ENCODE assay signal across 16 cellular contexts in the genomic region with DNA sequence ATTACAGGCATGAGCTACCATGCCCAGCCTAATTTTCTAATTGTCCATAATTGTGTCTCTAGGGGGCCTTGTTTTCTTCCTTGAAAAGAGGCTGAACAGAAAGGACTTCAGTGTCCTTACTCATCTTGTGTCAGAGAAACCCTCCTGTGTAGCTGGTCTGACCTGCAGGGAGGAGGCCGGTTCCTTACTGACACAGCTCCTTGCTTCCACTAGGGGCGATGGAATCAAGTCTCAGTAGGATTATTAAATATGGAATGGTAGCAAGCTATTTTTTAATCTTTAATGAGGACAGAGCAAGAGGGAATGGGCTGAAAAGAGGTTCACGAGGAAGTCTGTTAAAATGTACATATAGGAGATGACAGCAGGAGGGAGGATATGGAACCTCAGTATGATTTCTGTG. TPM values are rescaled to one million over a fixed set of nuclear protein-coding genes. Genes with fewer than 3 reads are reported as not detected.
DNase-seq lines count a peak whose midpoint lies in the region; ATAC-seq and TF ChIP-seq lines count a peak whose summit lies in the region.
"Had no signal": no experiment of that assay in that cellular context is flagged by ENCODE, and none has a peak within 500 bp of the region (broad histone marks: within the 10 kb centered on the region; RNA-seq: fewer than 3 reads in every experiment).

No MANE protein-coding gene starts in this region.

- H3K4me3 ChIP-seq in retinal pigment epithelial cell (ENCODE audit: low read length) (no peak overlapping the region), ovary (no peak overlapping the region)
- H3K4me3 ChIP-seq: tibial nerve had no signal

- no peak overlapping the region for H3K4me3 Mint-ChIP-seq in activated T-cell treated with anti-CD3 and anti-CD28 coated beads, Interleukin-2, amount 50 U/mL, for 24 hours
- no peak overlapping the region for H3K4me3 Mint-ChIP-seq in activated T-cell treated with anti-CD3 and anti-CD28 coated beads, Interleukin-2, amount 50 U/mL, for 4 hours
- H3K4me3 Mint-ChIP-seq: immature natural killer cell had no signal

- peaks cover 91% of the 10 kb centered on the region for H3K36me3 Mint-ChIP-seq in activated T-cell treated with anti-CD3 and anti-CD28 coated beads, Interleukin-2, amount 50 U/mL, for 24 hours (ENCODE audit: low read depth)
- peaks cover 23% of the 10 kb centered on the region for H3K36me3 Mint-ChIP-seq in activated T-cell treated with anti-CD3 and anti-CD28 coated beads, Interleukin-2, amount 50 U/mL, for 4 hours (ENCODE audit: insufficient read depth)

- H3K27me3 Mint-ChIP-seq in activated T-cell treated with anti-CD3 and anti-CD28 coated beads, Interleukin-2, amount 50 U/mL, for 24 hours: no peaks in the 10 kb centered on the region
- H3K27me3 Mint-ChIP-seq in activated T-cell treated with anti-CD3 and anti-CD28 coated beads, Interleukin-2, amount 50 U/mL, for 4 hours (ENCODE audit: low read depth): no peaks in the 10 kb centered on the region

- TF ChIP-seq CTCF in retinal pigment epithelial cell (conservative IDR thresholded peaks at IDR 0.05; ENCODE audit: low read depth, low read length) (peak; percentile 48), ovary (IDR thresholded peaks at IDR 0.05) (no peak)

- H3K4me1 ChIP-seq in ovary (ENCODE audit: insufficient read depth): no peaks in the 10 kb centered on the region
- H3K4me1 ChIP-seq: tibial nerve had no signal

- ATAC-seq in activated T-cell treated with anti-CD3 and anti-CD28 coated beads, Interleukin-2, amount 50 U/mL, for 4 hours: no peak
- no peak for ATAC-seq in HG02798 (IDR thresholded peaks at IDR 0.05; ENCODE audit: poor library complexity, unreplicated experiment)

- TF ChIP-seq POLR2A in ovary (IDR thresholded peaks at IDR 0.05): no peak

- H3K36me3 ChIP-seq in ovary: no peaks in the 10 kb centered on the region

- peak overlapping the region; percentile 44 for H3K27ac Mint-ChIP-seq in activated T-cell treated with anti-CD3 and anti-CD28 coated beads, Interleukin-2, amount 50 U/mL, for 24 hours

- H3K9me3 ChIP-seq in ovary: no peaks in the 10 kb centered on the region
- H3K9me3 ChIP-seq: tibial nerve had no signal

- no peaks in the 10 kb centered on the region for H3K9me3 Mint-ChIP-seq in activated T-cell treated with anti-CD3 and anti-CD28 coated beads, Interleukin-2, amount 50 U/mL, for 24 hours
- H3K9me3 Mint-ChIP-seq in activated T-cell treated with anti-CD3 and anti-CD28 coated beads, Interleukin-2, amount 50 U/mL, for 4 hours: no peaks in the 10 kb centered on the region
- H3K9me3 Mint-ChIP-seq: immature natural killer cell had no signal

- 63 to 76% (median 71%) methylated on average over 3 of the region's 3 CpGs for WGBS in ovary, 3 donors

- intact Hi-C loops in ovary (cut with DNase I): loop anchor here in 1 of 4 donors (10.0 kb wide), 1 partner anchor 104 kb away; no protein-coding TSS in a partner anchor

- no peaks in the 10 kb centered on the region for H3K27me3 ChIP-seq in ovary
- H3K27me3 ChIP-seq: tibial nerve had no signal

- H3K4me1 Mint-ChIP-seq in activated T-cell treated with anti-CD3 and anti-CD28 coated beads, Interleukin-2, amount 50 U/mL, for 24 hours (ENCODE audit: low read depth): no peaks in the 10 kb centered on the region
- peaks cover 4% of the 10 kb centered on the region for H3K4me1 Mint-ChIP-seq in activated T-cell treated with anti-CD3 and anti-CD28 coated beads, Interleukin-2, amount 50 U/mL, for 4 hours (ENCODE audit: low read depth)
- H3K4me1 Mint-ChIP-seq: immature natural killer cell had no signal

- no peak for DNase-seq in activated T-cell treated with anti-CD3 and anti-CD28 coated beads, Interleukin-2, amount 50 U/mL, for 24 hours
- no peak for DNase-seq in activated T-cell treated with anti-CD3 and anti-CD28 coated beads, Interleukin-2, amount 50 U/mL, for 4 hours
- DNase-seq in OCI-M1 (lab: John Stamatoyannopoulos, UW) (peak; percentile 9), dermis blood vessel endothelial cell (peak; percentile 21), retinal pigment epithelial cell (ENCODE audit: low read depth) (no peak), ovary (no peak), A172 (ENCODE audit: low spot score) (no peak)
- DNase-seq: activated CD4-positive, alpha-beta T cell treated with anti-CD3 and anti-CD28 coated beads, Interleukin-2, amount 50 U/mL, for 48 hours; activated gamma-delta T cell; caudate nucleus; immature natural killer cell; NCI-H146 had no signal

- no peak overlapping the region for H3K27ac ChIP-seq in ovary
- H3K27ac ChIP-seq: tibial nerve had no signal

- no peak for TF ChIP-seq EP300 in ovary (IDR thresholded peaks at IDR 0.05)

RNA-seq across cellular contexts. Expression of a gene that starts 8.6 kb away (rescaled TPM):
- total RNA-seq in activated T-cell treated with anti-CD3 and anti-CD28 coated beads, Interleukin-2, amount 50 U/mL, for 4 hours: 10 to 100 TPM; 28.7 to 38.8 (median 31.1) TPM
- total RNA-seq in dermis blood vessel endothelial cell: 8.5 and 9.5 TPM in 2 replicates
- total RNA-seq in ovary: 10 to 100 TPM in 6 of 7 donors, 1 to 10 TPM in 1; 8.9 to 44.3 (median 34.4) TPM
- 10 to 100 TPM; 15.9 to 22.6 TPM for polyA plus RNA-seq in ovary
- total RNA-seq in A172 (2014; rRNA removed; shearing (Covaris generic)): 8.9 and 9.8 TPM in 2 replicates

RNA-seq across cellular contexts. Expression of a gene that starts 15.3 kb away (rescaled TPM):
- not detected for total RNA-seq in activated T-cell treated with anti-CD3 and anti-CD28 coated beads, Interleukin-2, amount 50 U/mL, for 4 hours
- total RNA-seq in dermis blood vessel endothelial cell: not detected in 2 replicates
- total RNA-seq in ovary: not detected
- not detected for polyA plus RNA-seq in ovary
- not detected in 2 replicates for total RNA-seq in A172 (2014; rRNA removed; shearing (Covaris generic))
- total RNA-seq: HT-29, skeletal muscle tissue, tibial nerve had no signal
- polyA plus RNA-seq: immature natural killer cell had no signal

RNA-seq across cellular contexts. Expression of a gene that starts 15.4 kb away (rescaled TPM):
- 100 to 1,000 TPM; 295 to 327 (median 327) TPM for total RNA-seq in activated T-cell treated with anti-CD3 and anti-CD28 coated beads, Interleukin-2, amount 50 U/mL, for 4 hours
- total RNA-seq in dermis blood vessel endothelial cell (181 and 222 TPM in 2 replicates), ovary (100 to 1,000 TPM in 1 of 7 donors, 10 to 100 TPM in 6; 46.5 to 117 (median 53.0) TPM)
- polyA plus RNA-seq in ovary: 100 to 1,000 TPM in 1 of 2 donors, 10 to 100 TPM in 1; 96.5 to 189 TPM
- 341 and 382 TPM in 2 replicates for total RNA-seq in A172 (2014; rRNA removed; shearing (Covaris generic))

RNA-seq across cellular contexts. Expression of a gene that starts 20.8 kb away (rescaled TPM):
- 10 to 100 TPM; 15.3 to 23.5 (median 22.8) TPM for total RNA-seq in activated T-cell treated with anti-CD3 and anti-CD28 coated beads, Interleukin-2, amount 50 U/mL, for 4 hours
- total RNA-seq in dermis blood vessel endothelial cell (23.8 and 42.8 TPM in 2 replicates), ovary (10 to 100 TPM in 5 of 7 donors, 1 to 10 TPM in 2; 7.1 to 13.2 (median 11.4) TPM)
- 10 to 100 TPM in 1 of 2 donors, 1 to 10 TPM in 1; 6.9 to 19.7 TPM for polyA plus RNA-seq in ovary
- 5.7 and 7.6 TPM in 2 replicates for total RNA-seq in A172 (2014; rRNA removed; shearing (Covaris generic))

Comparison
In these comparisons a context has a peak if more than half of its experiments do, and no peak if none do; other contexts are left out.
1. DNase-seq: peak in OCI-M1 (single experiment) and dermis blood vessel endothelial cell (single experiment); none in activated T-cell treated with anti-CD3 and anti-CD28 coated beads, Interleukin-2, amount 50 U/mL, for 24 hours (single experiment), activated T-cell treated with anti-CD3 and anti-CD28 coated beads, Interleukin-2, amount 50 U/mL, for 4 hours (single experiment), retinal pigment epithelial cell (single experiment), ovary (0 of 5) and A172 (single experiment).